20 cellular contexts compared by ENCODE assay signal in the genomic region with DNA sequence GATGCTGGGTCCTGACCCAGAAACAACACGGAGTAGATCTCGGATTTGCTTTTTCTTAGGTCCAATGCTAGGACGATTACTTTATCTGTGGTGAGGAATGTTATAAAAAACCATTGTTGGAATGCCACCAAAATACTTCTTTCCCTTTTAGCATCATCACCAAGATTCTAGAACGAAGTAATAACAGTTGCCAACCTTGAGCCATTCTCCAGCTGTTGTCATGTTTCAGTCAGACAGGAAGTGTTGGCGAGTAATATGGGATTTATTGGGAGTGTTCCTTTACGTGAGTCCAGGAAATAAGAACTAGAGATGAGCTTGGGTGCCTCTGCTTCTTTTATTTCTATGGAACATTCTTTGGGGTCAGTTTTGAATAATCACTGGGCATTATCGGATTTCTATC.
DNase-seq lines count a peak whose midpoint lies in the region; ATAC-seq, FAIRE-seq and TF ChIP-seq lines count a peak whose summit lies in the region.
"Had no signal": no experiment of that assay in that cellular context is flagged by ENCODE, and none has a peak within 500 bp of the region (broad histone marks: within the 10 kb centered on the region; RNA-seq: fewer than 3 reads in every experiment).

No MANE protein-coding gene starts in this region.

- no peak overlapping the region for H3K27ac ChIP-seq in astrocyte (ENCODE audit: low read depth, low read length)
- no peak overlapping the region for H3K27ac ChIP-seq in brain microvascular endothelial cell
- no peak overlapping the region for H3K27ac ChIP-seq in HepG2 (ENCODE audit: extremely low read length, insufficient read depth, low read length)
- no peak overlapping the region for H3K27ac ChIP-seq in heart right ventricle

- no peaks in the 10 kb centered on the region for H3K27me3 Mint-ChIP-seq in astrocyte (ENCODE audit: low read depth, unreplicated experiment)
- H3K27me3 Mint-ChIP-seq: CD4-positive, alpha-beta memory T cell had no signal

- ATAC-seq in HepG2: no peak
- ATAC-seq in heart right ventricle: no peak
- ATAC-seq: PC-3 had no signal

- no peak for TF ChIP-seq EP300 in HepG2 (IDR thresholded peaks at IDR 0.05; ENCODE audit: low read depth in 2 of 2, low read length in 2 of 2)
- no peak for TF ChIP-seq EP300 in HepG2 (CRISPR knock-in tag; IDR thresholded peaks at IDR 0.05; ENCODE audit: borderline replicate concordance)

- POLR2A ChIA-PET in HepG2 (lab: Yijun Ruan, JAX): no interaction called here

- H2AFZ ChIP-seq in astrocyte (ENCODE audit: low read depth, low read length) (no peak overlapping the region), HepG2 (ENCODE audit: low read length) (no peak overlapping the region)

- intact Hi-C loops in HepG2 (cut with micrococcal nuclease; ENCODE audit: unreplicated experiment): no loop called here
- intact Hi-C loops in heart right ventricle (cut with DNase I): no loop called here

- CTCF ChIA-PET in HepG2 (lab: Yijun Ruan, JAX; ENCODE audit: low intra/inter-chr PET ratio, low total read pairs): no interaction called here

- no peaks in the 10 kb centered on the region for H3K9me3 Mint-ChIP-seq in astrocyte (ENCODE audit: unreplicated experiment)
- H3K9me3 Mint-ChIP-seq: HFFc6 had no signal

- no peak overlapping the region for H3K4me2 ChIP-seq in astrocyte (ENCODE audit: low read length)
- H3K4me2 ChIP-seq in HepG2 (ENCODE audit: low read depth, low read length): no peak overlapping the region

- peak; percentile 17 for DNase-seq in AG09309 (ENCODE audit: low read depth)
- DNase-seq in LHCN-M2 (ENCODE audit: low read depth): peak; percentile 60
- peak; percentile 21 for DNase-seq in astrocyte (ENCODE audit: low read depth)
- peak; percentile 22 for DNase-seq in inferior parietal cortex (ENCODE audit: extremely low spot score)
- DNase-seq in NCI-H82 treated with DMSO at 0.1 percent for 48 hours (lab: John Stamatoyannopoulos, UW; ENCODE audit: unreplicated experiment): no peak
- no peak for DNase-seq in brain microvascular endothelial cell
- no peak for DNase-seq in HepG2 (ENCODE audit: low spot score)
- DNase-seq in heart right ventricle: no peak
- DNase-seq: 8988T; Calu3; CD4-positive, alpha-beta memory T cell; DMS79; GOT3; HFFc6; NCI-H187 treated with DMSO at 0.1 percent for 48 hours; NCI-H774; PC-3 had no signal

- no peak for TF ChIP-seq POLR2A in HepG2 (IDR thresholded peaks at IDR 0.05; ENCODE audit: insufficient read depth in 1 of 2, low read depth in 2 of 2, low read length in 2 of 2)

- no peaks in the 10 kb centered on the region for H3K36me3 Mint-ChIP-seq in astrocyte (ENCODE audit: low read depth, unreplicated experiment)
- H3K36me3 Mint-ChIP-seq: CD4-positive, alpha-beta memory T cell had no signal

- no TSS peak for BruUV-seq in HepG2 (replicated peaks; lab: Mats Ljungman, UMichigan)

- H3K27ac Mint-ChIP-seq in astrocyte (ENCODE audit: unreplicated experiment): no peak overlapping the region
- H3K27ac Mint-ChIP-seq: CD4-positive, alpha-beta memory T cell; HFFc6 had no signal

- H3K4me3 ChIP-seq in AG09309 (ENCODE audit: control insufficient read depth, low read depth, low read length) (no peak overlapping the region), astrocyte (ENCODE audit: insufficient read depth, low read depth, low read length) (no peak overlapping the region), brain microvascular endothelial cell (ENCODE audit: low read depth, low read length) (no peak overlapping the region), HepG2 (replicated peaks in 1 of 3; ENCODE audit: insufficient read depth in 1 of 3, low read depth in 2 of 3, low read length in 3 of 3) (no peak overlapping the region), heart right ventricle (no peak overlapping the region)

- H3K36me3 ChIP-seq in astrocyte (ENCODE audit: insufficient read depth, low read length) (no peaks in the 10 kb centered on the region), brain microvascular endothelial cell (replicated peaks) (no peaks in the 10 kb centered on the region), HepG2 (replicated peaks in 1 of 2; ENCODE audit: control insufficient read depth in 1 of 2, insufficient read depth in 2 of 2, low read length in 2 of 2) (no peaks in the 10 kb centered on the region), heart right ventricle (no peaks in the 10 kb centered on the region)

- H3K9ac ChIP-seq in astrocyte (ENCODE audit: low read length): no peak overlapping the region
- no peak overlapping the region for H3K9ac ChIP-seq in HepG2 (ENCODE audit: insufficient read depth, low read depth, low read length)

- H3K9me3 ChIP-seq in astrocyte (ENCODE audit: insufficient read depth, low read depth, low read length): no peaks in the 10 kb centered on the region
- peaks cover 64% of the 10 kb centered on the region for H3K9me3 ChIP-seq in HepG2 (ENCODE audit: low read length)
- H3K9me3 ChIP-seq in heart right ventricle: no peaks in the 10 kb centered on the region

- H4K20me1 ChIP-seq in astrocyte (ENCODE audit: insufficient read depth, low read length) (no peaks in the 10 kb centered on the region), HepG2 (ENCODE audit: insufficient read depth, low read length) (no peaks in the 10 kb centered on the region)

- WGBS in HepG2 (ENCODE audit: low lambda C conversion rate): 34% methylated on average over 7 of the region's 7 CpGs
- 44 to 48% methylated on average over 7 of the region's 7 CpGs for WGBS in heart right ventricle, 2 donors

- in situ Hi-C loops in brain microvascular endothelial cell (cut with HindIII; ENCODE audit: low pct_ligation_motif_present, low sequenced_read_pairs): no loop called here
- in situ Hi-C loops in HepG2 (cut with HindIII; ENCODE audit: extremely low pct_ligation_motif_present, low pct_unique_long_range_greater_than_20kb): no loop called here

- H3K79me2 ChIP-seq in astrocyte (ENCODE audit: insufficient read depth, low read length): no peaks in the 10 kb centered on the region
- H3K79me2 ChIP-seq in HepG2 (ENCODE audit: insufficient read depth, low read length): no peaks in the 10 kb centered on the region

- no peak overlapping the region for H3K4me3 Mint-ChIP-seq in astrocyte (ENCODE audit: unreplicated experiment)
- H3K4me3 Mint-ChIP-seq: CD4-positive, alpha-beta memory T cell; HFFc6 had no signal

- TF ChIP-seq CTCF in AG09309 (IDR thresholded peaks at IDR 0.05; ENCODE audit: control insufficient read depth, insufficient read depth, low read depth, low read length, missing control alignments): no peak
- no peak for TF ChIP-seq CTCF in astrocyte (IDR thresholded peaks at IDR 0.05; ENCODE audit: insufficient read depth, low read depth, low read length)
- TF ChIP-seq CTCF in brain microvascular endothelial cell (IDR thresholded peaks at IDR 0.05; ENCODE audit: low read depth, low read length, missing control alignments): no peak
- TF ChIP-seq CTCF in HepG2 (CRISPR knock-in tag; IDR thresholded peaks at IDR 0.05): no peak
- TF ChIP-seq CTCF in heart right ventricle (IDR thresholded peaks at IDR 0.05): no peak

- H3K4me1 ChIP-seq in astrocyte (ENCODE audit: insufficient read depth, low read length) (no peaks in the 10 kb centered on the region), HepG2 (ENCODE audit: insufficient read depth, low read length) (no peaks in the 10 kb centered on the region), heart right ventricle (no peaks in the 10 kb centered on the region)

- no peak for FAIRE-seq in astrocyte (lab: Jason Lieb, UNC)
- FAIRE-seq in HepG2 (lab: Jason Lieb, UNC): no peak
- FAIRE-seq: G401.6, GM12891, GM18507 had no signal

- TF ChIP-seq RAD21 in HepG2 (CRISPR knock-in tag; IDR thresholded peaks at IDR 0.05): no peak

- peaks cover 6% of the 10 kb centered on the region for H3K4me1 Mint-ChIP-seq in astrocyte (ENCODE audit: low read depth, unreplicated experiment)
- H3K4me1 Mint-ChIP-seq: CD4-positive, alpha-beta memory T cell had no signal

- H3K27me3 ChIP-seq in astrocyte (ENCODE audit: insufficient read depth, low read length) (no peaks in the 10 kb centered on the region), brain microvascular endothelial cell (replicated peaks) (no peaks in the 10 kb centered on the region), HepG2 (ENCODE audit: control insufficient read depth in 1 of 2, insufficient read depth in 2 of 2, low read length in 2 of 2) (no peaks in the 10 kb centered on the region), heart right ventricle (no peaks in the 10 kb centered on the region)

TF ChIP-seq in HepG2, 621 proteins besides CTCF, POLR2A, EP300 and RAD21:
- TF ChIP-seq PITX1 (CRISPR knock-in tag; IDR thresholded peaks at IDR 0.05): no peak
- TF ChIP-seq TCF7L2 (IDR thresholded peaks at IDR 0.05; ENCODE audit: low read depth, low read length): no peak
- no peak for TF ChIP-seq KLF11 (CRISPR knock-in tag; IDR thresholded peaks at IDR 0.05)
- no peak for TF ChIP-seq ZNF746 (CRISPR knock-in tag; IDR thresholded peaks at IDR 0.05)
- TF ChIP-seq ZNF569 (CRISPR knock-in tag; IDR thresholded peaks at IDR 0.05; ENCODE audit: borderline replicate concordance): no peak
- TF ChIP-seq NFIB (CRISPR knock-in tag; IDR thresholded peaks at IDR 0.05; ENCODE audit: borderline replicate concordance): no peak
- TF ChIP-seq TFDP2 (CRISPR knock-in tag; IDR thresholded peaks at IDR 0.05): no peak
TF ChIP-seq in HepG2: peak in this region for 0.

Comparison
In these comparisons a context has a peak if more than half of its experiments do, and no peak if none do; other contexts are left out.
1. DNase-seq: peak in AG09309 (single experiment), LHCN-M2 (single experiment), astrocyte (single experiment) and inferior parietal cortex (single experiment); none in NCI-H82 treated with DMSO at 0.1 percent for 48 hours (single experiment), brain microvascular endothelial cell (single experiment), HepG2 (single experiment) and heart right ventricle (0 of 2).